8 cellular contexts compared by ENCODE assay signal in the genomic region with DNA sequence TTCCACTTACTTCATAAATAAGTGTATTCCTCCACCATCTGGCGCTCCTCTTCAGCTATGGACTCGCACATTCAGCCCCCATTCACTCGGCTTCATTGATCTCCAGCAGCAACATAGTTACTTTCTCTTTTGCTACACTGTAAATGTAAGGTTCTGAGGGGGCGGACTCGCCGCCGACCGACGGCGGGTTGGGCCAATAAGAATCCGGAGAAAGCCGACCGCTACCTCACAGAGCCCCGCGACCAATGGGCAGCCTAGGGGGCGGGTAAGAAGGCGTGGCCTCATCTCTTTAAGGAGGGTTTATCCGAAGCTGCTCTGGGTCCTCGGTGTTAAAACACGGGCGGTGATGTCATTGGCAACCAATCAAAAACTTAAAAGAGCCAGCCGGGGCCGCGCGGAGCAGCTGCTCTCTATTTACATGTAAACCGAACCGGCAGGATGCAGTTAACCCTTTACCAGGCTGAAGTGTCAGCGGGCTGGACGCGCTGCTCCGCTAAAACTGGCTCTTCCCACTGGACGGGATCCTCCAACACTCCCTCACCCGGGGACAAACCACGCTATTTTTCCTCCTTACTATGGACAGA. TPM values are rescaled to one million over a fixed set of nuclear protein-coding genes. Genes with fewer than 3 reads are reported as not detected.
A peak's percentile ranks its signal among the peaks of the same experiment; 100 is the strongest.
DNase-seq lines count a peak whose midpoint lies in the region; ATAC-seq, FAIRE-seq and TF ChIP-seq lines count a peak whose summit lies in the region.

A gene (minus strand): TSS at position 119 of the 584 bp plus-strand sequence. CDS start 2,345 bp downstream, outside the sequence.

- H3K4me1 Mint-ChIP-seq in activated T-helper 2 cell treated with anti-CD3 and anti-CD28 coated beads, Interferon-gamma antibody, Interleukin-2, Interleukin-4, amounts not matched to agents 10 μg/mL and 5 μg/mL and 100 μg/mL, durations not matched to agents 14 hours and 24 hours and 36 hours (ENCODE audit: low read depth) = peaks cover 31% of the 10 kb centered on the region
- H3K4me1 Mint-ChIP-seq in natural killer cell = peaks cover 10 to 11% of the 10 kb centered on the region in 2 donors

- H3K36me3 ChIP-seq in Loucy (ENCODE audit: insufficient read depth, low read length) (peaks cover 15% of the 10 kb centered on the region), RWPE2 (ENCODE audit: low read depth) (peaks cover 12% of the 10 kb centered on the region)

- peak; percentile 100 for DNase-seq in ELF-1 (ENCODE audit: low read depth, low spot score)
- peak; percentile 94 for DNase-seq in H54 (ENCODE audit: insufficient read length, low spot score)
- peak; percentile 87 for DNase-seq in RWPE2 (ENCODE audit: low spot score)
- peak; percentile 99 for DNase-seq in activated T-helper 2 cell treated with anti-CD3 and anti-CD28 coated beads, Interferon-gamma antibody, Interleukin-2, Interleukin-4, amounts not matched to agents 10 μg/mL and 5 μg/mL and 100 μg/mL, durations not matched to agents 14 hours and 24 hours and 36 hours (ENCODE audit: low spot score)
- peak; percentile 100 for DNase-seq in fibroblast of pulmonary artery (ENCODE audit: low read depth)
- DNase-seq in natural killer cell = peak; percentile 98
- DNase-seq in stimulated activated naive CD4-positive, alpha-beta T cell (lab: John Stamatoyannopoulos, UW) = peak; percentile 94 to 99 (median 98)

- H3K9me3 ChIP-seq in Loucy (ENCODE audit: insufficient read depth, low read depth, low read length) = no peaks in the 10 kb centered on the region
- no peaks in the 10 kb centered on the region for H3K9me3 ChIP-seq in RWPE2 (ENCODE audit: severe bottlenecking)

- peak within 1 kb of the TSS; percentile 76 for H2AFZ ChIP-seq in Loucy (ENCODE audit: low read length)

- no peak within 1 kb of the TSS for H3K4me3 Mint-ChIP-seq in activated T-helper 2 cell treated with anti-CD3 and anti-CD28 coated beads, Interferon-gamma antibody, Interleukin-2, Interleukin-4, amounts not matched to agents 10 μg/mL and 5 μg/mL and 100 μg/mL, durations not matched to agents 14 hours and 24 hours and 36 hours (ENCODE audit: low read depth)
- no peak within 1 kb of the TSS for H3K4me3 Mint-ChIP-seq in natural killer cell

- no peaks in the 10 kb centered on the region for H3K27me3 Mint-ChIP-seq in activated T-helper 2 cell treated with anti-CD3 and anti-CD28 coated beads, Interferon-gamma antibody, Interleukin-2, Interleukin-4, amounts not matched to agents 10 μg/mL and 5 μg/mL and 100 μg/mL, durations not matched to agents 14 hours and 24 hours and 36 hours (ENCODE audit: low read depth)
- H3K27me3 Mint-ChIP-seq in natural killer cell (ENCODE audit: low read depth in 2 of 2) = no peaks in the 10 kb centered on the region

- H3K27ac ChIP-seq in RWPE2 (ENCODE audit: poor library complexity, severe bottlenecking) = peak within 1 kb of the TSS; percentile 85

- intact Hi-C loops in activated T-helper 2 cell treated with anti-CD3 and anti-CD28 coated beads, Interferon-gamma antibody, Interleukin-2, Interleukin-4, amounts not matched to agents 10 μg/mL and 5 μg/mL and 100 μg/mL, durations not matched to agents 14 hours and 24 hours and 36 hours (cut with micrococcal nuclease) = loop anchor here (1.0 to 5.0 kb wide), 10 partner anchors 12 to 252 kb away; no protein-coding TSS in a partner anchor
- intact Hi-C loops in natural killer cell (cut with micrococcal nuclease) = loop anchor here (1.0 to 10.0 kb wide), 9 partner anchors 15 to 223 kb away; no protein-coding TSS in a partner anchor

- no peaks in the 10 kb centered on the region for H3F3A ChIP-seq in Loucy (ENCODE audit: low read depth)

- TF ChIP-seq CTCF in Loucy (conservative IDR thresholded peaks at IDR 0.05; ENCODE audit: low read length) (peak; percentile 19; the same call in 1 of the 2 replicates), RWPE2 (IDR thresholded peaks at IDR 0.05; ENCODE audit: poor library complexity, severe bottlenecking) (no peak), fibroblast of pulmonary artery (IDR thresholded peaks at IDR 0.05; ENCODE audit: low read length, missing control alignments) (peak; percentile 11), natural killer cell (IDR thresholded peaks at IDR 0.05) (no peak)

- no peaks in the 10 kb centered on the region for H3K9me3 Mint-ChIP-seq in activated T-helper 2 cell treated with anti-CD3 and anti-CD28 coated beads, Interferon-gamma antibody, Interleukin-2, Interleukin-4, amounts not matched to agents 10 μg/mL and 5 μg/mL and 100 μg/mL, durations not matched to agents 14 hours and 24 hours and 36 hours
- H3K9me3 Mint-ChIP-seq in natural killer cell = no peaks in the 10 kb centered on the region

- H3K4me1 ChIP-seq in Loucy (ENCODE audit: insufficient read depth, low read length, poor library complexity, severe bottlenecking) = peaks cover 47% of the 10 kb centered on the region
- H3K4me1 ChIP-seq in RWPE2 (ENCODE audit: insufficient read depth, poor library complexity, severe bottlenecking) = no peaks in the 10 kb centered on the region

- TF ChIP-seq POLR2A in H54 (IDR thresholded peaks at IDR 0.05; ENCODE audit: low read depth, low read length) = peak; percentile 52

- H3K9me2 ChIP-seq in Loucy (replicated peaks; ENCODE audit: low read depth, low read length) = no peaks in the 10 kb centered on the region

- peak within 1 kb of the TSS; percentile 89 for H3K4me2 ChIP-seq in Loucy (ENCODE audit: low read depth, low read length, poor library complexity, severe bottlenecking)

- no peaks in the 10 kb centered on the region for H3K27me3 ChIP-seq in Loucy (ENCODE audit: insufficient read depth, low read length, poor library complexity, severe bottlenecking)
- no peaks in the 10 kb centered on the region for H3K27me3 ChIP-seq in RWPE2 (ENCODE audit: insufficient read depth, poor library complexity, severe bottlenecking)

- peak within 1 kb of the TSS; percentile 78 for H3K27ac Mint-ChIP-seq in activated T-helper 2 cell treated with anti-CD3 and anti-CD28 coated beads, Interferon-gamma antibody, Interleukin-2, Interleukin-4, amounts not matched to agents 10 μg/mL and 5 μg/mL and 100 μg/mL, durations not matched to agents 14 hours and 24 hours and 36 hours
- H3K27ac Mint-ChIP-seq in natural killer cell = no peak within 1 kb of the TSS

- ATAC-seq in RWPE2 (ENCODE audit: low read depth) (peak; percentile 86), natural killer cell (peak; percentile 78 to 92 (median 79))

- H3K36me3 Mint-ChIP-seq in activated T-helper 2 cell treated with anti-CD3 and anti-CD28 coated beads, Interferon-gamma antibody, Interleukin-2, Interleukin-4, amounts not matched to agents 10 μg/mL and 5 μg/mL and 100 μg/mL, durations not matched to agents 14 hours and 24 hours and 36 hours (ENCODE audit: low read depth) = no peaks in the 10 kb centered on the region
- peaks cover 23% of the 10 kb centered on the region for H3K36me3 Mint-ChIP-seq in natural killer cell

- H3K9ac ChIP-seq in Loucy (ENCODE audit: low read depth, low read length, poor library complexity, severe bottlenecking) = peak within 1 kb of the TSS; percentile 89

- peaks cover 48% of the 10 kb centered on the region for H3K79me2 ChIP-seq in Loucy (ENCODE audit: insufficient read depth, low read length)

- H3K4me3 ChIP-seq in Loucy (ENCODE audit: low read length, poor library complexity, severe bottlenecking) (peak within 1 kb of the TSS; percentile 94), RWPE2 (ENCODE audit: severe bottlenecking) (peak within 1 kb of the TSS; percentile 64), fibroblast of pulmonary artery (replicated peaks; ENCODE audit: low read depth, low read length) (peak within 1 kb of the TSS; percentile 80)

- peaks cover 44% of the 10 kb centered on the region for H4K20me1 ChIP-seq in Loucy (ENCODE audit: insufficient read depth, low read length, poor library complexity, severe bottlenecking)

- FAIRE-seq in H54 (lab: Jason Lieb, UNC) = no peak

RNA-seq across cellular contexts. Expression of the gene that starts here (rescaled TPM):
- 21.0 and 21.7 TPM in 2 replicates for total RNA-seq in activated T-helper 2 cell treated with anti-CD3 and anti-CD28 coated beads, Interferon-gamma antibody, Interleukin-2, Interleukin-4, amounts not matched to agents 10 μg/mL and 5 μg/mL and 100 μg/mL, durations not matched to agents 14 hours and 24 hours and 36 hours
- total RNA-seq in natural killer cell = 100 to 1,000 TPM; 109 to 231 (median 210) TPM

Comparison
In these comparisons a context has a peak if more than half of its experiments do, and no peak if none do; other contexts are left out.
1. Peak in every context shown above with its lines: DNase-seq, ATAC-seq, H3K4me3 ChIP-seq and H3K27ac ChIP-seq.
2. CTCF ChIP-seq: peak in Loucy (single experiment) and fibroblast of pulmonary artery (single experiment); none in RWPE2 (single experiment) and natural killer cell (single experiment).